Comparison of ENCODE assay signal across 15 cellular contexts in genomic region chr14:60106341-60106740, GRCh38. TPM values are rescaled to one million over a fixed set of nuclear protein-coding genes. Genes with fewer than 3 reads are reported as not detected.
DNase-seq lines count a peak whose midpoint lies in the region; ATAC-seq, FAIRE-seq and TF ChIP-seq lines count a peak whose summit lies in the region.
"Had no signal": no experiment of that assay in that cellular context is flagged by ENCODE, and none has a peak within 500 bp of the region (broad histone marks: within the 10 kb centered on the region; RNA-seq: fewer than 3 reads in every experiment).

No MANE protein-coding gene starts in this region.

- peaks cover 36% of the 10 kb centered on the region for H3K4me1 ChIP-seq in adipocyte (ENCODE audit: control insufficient read depth, insufficient read depth, low read length)
- H3K4me1 ChIP-seq: right lobe of liver had no signal

- POLR2A ChIA-PET in activated CD8-positive, alpha-beta T cell treated with anti-CD3 and anti-CD28 coated beads, Interleukin-2, amount 10 ng/mL, durations not matched to agents 7 days and 5 days (lab: Charles Lee): no interaction called here

- H3K27me3 ChIP-seq in adipocyte (replicated peaks; ENCODE audit: control insufficient read depth, insufficient read depth, low read length): no peaks in the 10 kb centered on the region
- H3K27me3 ChIP-seq: right lobe of liver had no signal

- H3K4me3 ChIP-seq in adipocyte (ENCODE audit: low read length) (no peak overlapping the region), foreskin fibroblast (ENCODE audit: low read depth in 1 of 2, low read length in 2 of 2) (no peak overlapping the region)
- H3K4me3 ChIP-seq: right lobe of liver had no signal

- peaks cover 24% of the 10 kb centered on the region for H3K36me3 ChIP-seq in adipocyte (ENCODE audit: control insufficient read depth, insufficient read depth, low read length, severe bottlenecking)
- H3K36me3 ChIP-seq: right lobe of liver had no signal

- H3K4me1 Mint-ChIP-seq in osteocyte (ENCODE audit: unreplicated experiment): peaks cover 21% of the 10 kb centered on the region
- H3K4me1 Mint-ChIP-seq in activated CD8-positive, alpha-beta T cell treated with anti-CD3 and anti-CD28 coated beads, Interleukin-2, amount 10 ng/mL, durations not matched to agents 7 days and 5 days (ENCODE audit: low read depth): peaks cover 18% of the 10 kb centered on the region

- H3K4me3 Mint-ChIP-seq in osteocyte (ENCODE audit: unreplicated experiment): no peak overlapping the region
- H3K4me3 Mint-ChIP-seq in activated CD8-positive, alpha-beta T cell treated with anti-CD3 and anti-CD28 coated beads, Interleukin-2, amount 10 ng/mL, durations not matched to agents 7 days and 5 days: no peak overlapping the region

- DNase-seq in ELR (ENCODE audit: low read depth) (peak; percentile 62), adipocyte (ENCODE audit: low read depth) (peak; percentile 63), foreskin fibroblast (peak; percentile 54 to 70), osteocyte (ENCODE audit: extremely low spot score, unreplicated experiment) (no peak), T1000 (lab: John Stamatoyannopoulos, UW) (no peak), D721Med (ENCODE audit: insufficient read length, low spot score) (no peak)
- no peak for DNase-seq in activated effector memory CD4-positive, alpha-beta T cell treated with anti-CD3 and anti-CD28 coated beads, Interleukin-2, amount 50 U/mL, for 16 hours
- DNase-seq in activated CD8-positive, alpha-beta T cell treated with anti-CD3 and anti-CD28 coated beads, Interleukin-2, amount 10 ng/mL, durations not matched to agents 7 days and 5 days: no peak
- DNase-seq: activated T-cell treated with anti-CD3 and anti-CD28 coated beads, Interleukin-2, amount 50 U/mL, for 48 hours; central memory CD4-positive, alpha-beta T cell; glutamatergic neuron; right lobe of liver; SHP77; WERI-Rb-1 had no signal

- CTCF ChIA-PET in activated CD8-positive, alpha-beta T cell treated with anti-CD3 and anti-CD28 coated beads, Interleukin-2, amount 10 ng/mL, durations not matched to agents 7 days and 5 days (lab: Charles Lee): interaction anchor here (0.6 kb wide), 1 partner anchor 13 kb away, joined by 3 read pairs; no protein-coding TSS in a partner anchor

- H3K27ac Mint-ChIP-seq in osteocyte (ENCODE audit: unreplicated experiment): peak overlapping the region; percentile 23
- H3K27ac Mint-ChIP-seq in activated CD8-positive, alpha-beta T cell treated with anti-CD3 and anti-CD28 coated beads, Interleukin-2, amount 10 ng/mL, durations not matched to agents 7 days and 5 days: no peak overlapping the region

- no peak for FAIRE-seq in D721Med (lab: Jason Lieb, UNC)
- FAIRE-seq: H1 had no signal

- H3K27me3 Mint-ChIP-seq in osteocyte (ENCODE audit: unreplicated experiment): no peaks in the 10 kb centered on the region
- H3K27me3 Mint-ChIP-seq in activated CD8-positive, alpha-beta T cell treated with anti-CD3 and anti-CD28 coated beads, Interleukin-2, amount 10 ng/mL, durations not matched to agents 7 days and 5 days (ENCODE audit: low read depth): no peaks in the 10 kb centered on the region

- no peak for ATAC-seq in activated CD8-positive, alpha-beta T cell treated with anti-CD3 and anti-CD28 coated beads, Interleukin-2, amount 10 ng/mL, durations not matched to agents 7 days and 5 days

- H3K9me3 Mint-ChIP-seq in osteocyte (ENCODE audit: unreplicated experiment): no peaks in the 10 kb centered on the region
- no peaks in the 10 kb centered on the region for H3K9me3 Mint-ChIP-seq in activated CD8-positive, alpha-beta T cell treated with anti-CD3 and anti-CD28 coated beads, Interleukin-2, amount 10 ng/mL, durations not matched to agents 7 days and 5 days (ENCODE audit: insufficient read depth)

- peak overlapping the region; percentile 31 for H3K9ac ChIP-seq in adipocyte (ENCODE audit: low read length)

- TF ChIP-seq CTCF in foreskin fibroblast (IDR thresholded peaks at IDR 0.05; ENCODE audit: low read depth, low read length): no peak
- no peak for TF ChIP-seq CTCF in osteocyte (IDR thresholded peaks at IDR 0.05)
- TF ChIP-seq CTCF in D721Med (IDR thresholded peaks at IDR 0.05; ENCODE audit: insufficient read depth, missing control alignments): no peak

- H3K9me3 ChIP-seq in adipocyte (ENCODE audit: control insufficient read depth, low read length): no peaks in the 10 kb centered on the region
- H3K9me3 ChIP-seq: right lobe of liver had no signal

- peaks cover 21% of the 10 kb centered on the region for H3K36me3 Mint-ChIP-seq in osteocyte (ENCODE audit: unreplicated experiment)
- H3K36me3 Mint-ChIP-seq in activated CD8-positive, alpha-beta T cell treated with anti-CD3 and anti-CD28 coated beads, Interleukin-2, amount 10 ng/mL, durations not matched to agents 7 days and 5 days (ENCODE audit: low read depth): peaks cover 34% of the 10 kb centered on the region

RNA-seq across cellular contexts. Expression of gene PCNX4, which starts 14.6 kb away (rescaled TPM):
- 56.0 and 57.8 TPM in 2 replicates for total RNA-seq in osteocyte
- 10 to 100 TPM; 35.4 to 36.6 TPM for total RNA-seq in activated CD8-positive, alpha-beta T cell treated with anti-CD3 and anti-CD28 coated beads, Interleukin-2, amount 10 ng/mL, durations not matched to agents 7 days and 5 days

RNA-seq across cellular contexts. Expression of gene DHRS7, which starts 58.9 kb away (rescaled TPM):
- total RNA-seq in osteocyte: 45.5 and 49.1 TPM in 2 replicates
- total RNA-seq in activated CD8-positive, alpha-beta T cell treated with anti-CD3 and anti-CD28 coated beads, Interleukin-2, amount 10 ng/mL, durations not matched to agents 7 days and 5 days: 10 to 100 TPM; 45.7 to 54.4 TPM

Comparison
In these comparisons a context has a peak if more than half of its experiments do, and no peak if none do; other contexts are left out.
1. DNase-seq: peak in ELR (single experiment), adipocyte (single experiment) and foreskin fibroblast (2 of 2); none in osteocyte (single experiment), T1000 (single experiment), D721Med (single experiment), activated effector memory CD4-positive, alpha-beta T cell treated with anti-CD3 and anti-CD28 coated beads, Interleukin-2, amount 50 U/mL, for 16 hours (single experiment) and activated CD8-positive, alpha-beta T cell treated with anti-CD3 and anti-CD28 coated beads, Interleukin-2, amount 10 ng/mL, durations not matched to agents 7 days and 5 days (single experiment).